4 cellular contexts compared by ENCODE assay signal in genomic region chr17:43686957-43687356, GRCh38. TPM values are rescaled to one million over a fixed set of nuclear protein-coding genes. Genes with fewer than 3 reads are reported as not detected.
"Had no signal": no experiment of that assay in that cellular context is flagged by ENCODE, and none has a peak within 500 bp of the region (broad histone marks: within the 10 kb centered on the region; RNA-seq: fewer than 3 reads in every experiment).

No MANE protein-coding gene starts in this region.

RNA-seq across cellular contexts. Expression of gene MEOX1, which starts 25.2 kb away (rescaled TPM):
- total RNA-seq: HT-29, HT1080, K562 had no signal
- polyA plus RNA-seq: IgD-negative memory B cell, K562 had no signal
